ENCODE assay signal across 8 cellular contexts in the genomic region with DNA sequence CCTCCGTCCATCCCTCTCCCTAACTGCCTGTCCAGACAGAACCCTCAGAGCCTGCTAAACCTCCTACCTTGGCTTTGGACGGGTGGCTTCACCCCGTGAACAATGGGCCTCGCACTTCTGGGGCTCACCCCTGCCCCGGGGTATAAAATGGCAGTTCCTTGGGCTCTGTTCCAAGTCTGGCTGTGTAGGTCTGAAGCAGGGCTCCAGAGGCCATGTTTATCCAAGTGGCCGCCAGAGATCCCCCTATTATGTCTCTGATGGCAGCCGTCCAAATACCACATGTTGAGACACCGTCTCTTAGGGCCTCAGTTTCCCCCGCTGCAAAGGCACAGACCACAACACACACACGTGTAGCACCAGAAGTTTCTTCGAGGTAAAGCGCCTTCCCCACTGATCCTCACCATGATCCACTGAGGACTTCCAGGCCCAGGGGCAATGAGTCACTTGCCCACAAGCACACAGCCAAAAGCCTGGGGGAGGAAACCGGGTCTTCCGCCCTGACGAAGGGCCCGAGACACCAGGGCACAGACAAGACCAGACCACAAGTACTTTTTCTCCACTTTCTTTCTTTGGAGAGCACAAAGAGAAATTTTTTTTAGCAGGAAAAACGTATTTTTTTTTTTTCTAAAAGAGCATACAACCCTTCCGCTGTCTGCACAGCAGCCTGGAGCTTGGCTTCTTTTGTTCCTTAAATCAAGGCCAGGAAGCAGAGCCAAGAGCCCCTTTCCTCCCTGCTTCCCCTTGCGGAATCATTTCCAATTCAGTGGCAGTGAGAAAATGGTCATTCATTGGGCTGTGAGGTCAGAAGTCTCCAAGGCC. TPM values are rescaled to one million over a fixed set of nuclear protein-coding genes. Genes with fewer than 3 reads are reported as not detected.
A peak's percentile ranks its signal among the peaks of the same experiment; 100 is the strongest.
DNase-seq lines count a peak whose midpoint lies in the region; ATAC-seq, FAIRE-seq and TF ChIP-seq lines count a peak whose summit lies in the region.

No MANE protein-coding gene starts in this region.

- H3K4me3 ChIP-seq in fibroblast of mammary gland (ENCODE audit: control insufficient read depth, low read depth, low read length): no peak overlapping the region

- no peak for TF ChIP-seq CTCF in fibroblast of mammary gland (conservative IDR thresholded peaks at IDR 0.05; ENCODE audit: control insufficient read depth, insufficient read depth, low read depth, low read length)

- FAIRE-seq in GM12891 (lab: Jason Lieb, UNC): no peak

- intact Hi-C loops in sciatic nerve (cut with DNase I): no loop called here

- ATAC-seq in sciatic nerve: peak; percentile 51
- no peak for ATAC-seq in HG02981 (IDR thresholded peaks at IDR 0.05; ENCODE audit: unreplicated experiment)

- DNase-seq in HCEC 1CT: peak; percentile 47
- peak; percentile 43 for DNase-seq in SKM-1 treated with dmso at 0.1 percent for 144 hours (lab: John Stamatoyannopoulos, UW; ENCODE audit: unreplicated experiment)
- DNase-seq in fibroblast of mammary gland (ENCODE audit: low read depth): peak; percentile 78
- no peak for DNase-seq in sciatic nerve (ENCODE audit: low spot score)
- no peak for DNase-seq in NCI-H524 (lab: John Stamatoyannopoulos, UW)
- no peak for DNase-seq in NCI-H2081 (lab: John Stamatoyannopoulos, UW)
- no peak for DNase-seq in GM12891 (ENCODE audit: insufficient read length, low spot score)

- no peak for TF ChIP-seq POLR2A in GM12891 (IDR thresholded peaks at IDR 0.05; ENCODE audit: low read depth, low read length)

TF ChIP-seq in GM12891, 5 proteins besides CTCF, POLR2A, EP300 and RAD21:
- TF ChIP-seq TAF1 (IDR thresholded peaks at IDR 0.05; ENCODE audit: low read depth, low read length): no peak
- no peak for TF ChIP-seq PAX5 (IDR thresholded peaks at IDR 0.05; ENCODE audit: insufficient read depth, low read length, severe bottlenecking)
- TF ChIP-seq POLR2AphosphoS5 (IDR thresholded peaks at IDR 0.05; ENCODE audit: low read depth, low read length): no peak
- TF ChIP-seq POU2F2 (IDR thresholded peaks at IDR 0.05; ENCODE audit: low read depth, low read length): no peak
- TF ChIP-seq SPI1 (IDR thresholded peaks at IDR 0.05; ENCODE audit: low read depth, low read length): no peak

RNA-seq across cellular contexts. Expression of a gene that starts 11.8 kb away (rescaled TPM):
- total RNA-seq in sciatic nerve: 6.9 TPM
- 12.4 TPM for polyA plus RNA-seq in GM12891 (2012; ENCODE audit: low read depth, missing spikeins)

RNA-seq across cellular contexts. Expression of a gene that starts 47.1 kb away (rescaled TPM):
- total RNA-seq in sciatic nerve: 12.7 TPM
- 37.2 TPM for polyA plus RNA-seq in GM12891 (2012; ENCODE audit: low read depth, missing spikeins)

RNA-seq across cellular contexts. Expression of a gene that starts 58.3 kb away (rescaled TPM):
- 56.6 TPM for total RNA-seq in sciatic nerve
- polyA plus RNA-seq in GM12891 (2012; ENCODE audit: low read depth, missing spikeins): 15.7 TPM

Comparison
In these comparisons a context has a peak if more than half of its experiments do, and no peak if none do; other contexts are left out.
1. DNase-seq: peak in HCEC 1CT (single experiment), SKM-1 treated with dmso at 0.1 percent for 144 hours (single experiment) and fibroblast of mammary gland (single experiment); none in sciatic nerve (single experiment), NCI-H524 (0 of 2), NCI-H2081 (0 of 2) and GM12891 (single experiment).